Comparison of ENCODE assay signal across 8 cellular contexts in the genomic region with DNA sequence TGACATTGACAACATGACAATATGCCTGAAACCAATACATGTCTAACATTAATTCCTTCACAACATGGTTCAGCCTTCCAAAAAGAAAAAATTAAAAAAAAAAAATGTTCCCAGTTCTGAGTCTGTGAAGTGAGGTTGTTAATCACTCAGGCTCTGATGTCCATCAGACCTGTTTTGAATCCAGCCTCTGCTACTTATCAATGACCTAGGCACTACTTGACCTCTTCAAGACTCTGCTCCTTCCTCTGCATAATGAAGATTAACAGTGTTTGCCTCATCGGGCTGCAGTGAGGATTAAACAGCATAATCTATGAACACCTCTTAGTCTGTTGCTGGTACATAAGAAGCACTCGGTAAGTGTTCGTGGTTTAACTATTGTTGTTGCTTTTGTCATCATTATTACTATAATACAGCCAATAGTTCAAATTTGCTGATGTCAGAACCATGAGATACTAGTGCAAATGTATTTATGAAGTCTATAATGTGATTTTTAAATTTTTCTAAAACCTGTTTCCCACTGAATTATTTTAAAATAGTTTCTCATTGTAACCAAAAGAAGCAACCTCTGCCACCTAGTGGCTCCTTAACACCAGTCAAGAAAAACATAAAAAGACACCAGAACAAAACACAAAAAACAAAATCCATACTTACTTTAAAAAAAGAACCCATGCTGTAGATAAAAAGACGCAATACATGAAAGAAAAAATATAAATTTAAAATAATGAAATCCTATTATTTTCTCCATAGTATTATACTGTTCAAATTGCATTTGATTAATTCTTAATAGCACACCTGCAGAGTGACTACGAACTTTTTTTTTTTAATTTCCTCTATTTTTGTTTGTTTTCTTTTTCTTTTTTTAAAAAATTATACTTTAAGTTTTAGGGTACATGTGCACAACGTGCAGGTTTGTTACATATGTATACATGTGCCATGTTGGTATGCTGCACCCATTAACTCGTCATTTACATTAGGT. TPM values are rescaled to one million over a fixed set of nuclear protein-coding genes. Genes with fewer than 3 reads are reported as not detected.
DNase-seq lines count a peak whose midpoint lies in the region; ATAC-seq, FAIRE-seq and TF ChIP-seq lines count a peak whose summit lies in the region.

No MANE protein-coding gene starts in this region.

- no peaks in the 10 kb centered on the region for H3K36me3 ChIP-seq in osteoblast (ENCODE audit: insufficient read depth, low read length)

- no peak overlapping the region for H2AFZ ChIP-seq in osteoblast (ENCODE audit: low read length)

- peaks cover 4% of the 10 kb centered on the region for H3K4me1 ChIP-seq in osteoblast (ENCODE audit: insufficient read depth, low read length)

- no peak overlapping the region for H3K4me2 ChIP-seq in osteoblast (ENCODE audit: insufficient read depth, low read length)

- H4K20me1 ChIP-seq in osteoblast (ENCODE audit: insufficient read depth, low read length), result no peaks in the 10 kb centered on the region

- H3K27me3 ChIP-seq in osteoblast (ENCODE audit: insufficient read depth, low read length), result no peaks in the 10 kb centered on the region

- H3K27ac ChIP-seq in osteoblast (ENCODE audit: low read depth, low read length), result no peak overlapping the region

- TF ChIP-seq CTCF in osteoblast (IDR thresholded peaks at IDR 0.05; ENCODE audit: extremely low read depth, low read depth, low read length), result peak; percentile 68

- no peak overlapping the region for H3K4me3 ChIP-seq in osteoblast (ENCODE audit: insufficient read depth, low read length)

- no peaks in the 10 kb centered on the region for H3K9me3 ChIP-seq in osteoblast (ENCODE audit: low read depth, low read length)

- DNase-seq in NCI-H2081 (lab: John Stamatoyannopoulos, UW) (peak; percentile 31 to 53), NCI-H2081 treated with DMSO at 0.1 percent for 48 hours (lab: John Stamatoyannopoulos, UW) (no peak), NCI-H2196 treated with DMSO at 0.1 percent for 48 hours (lab: John Stamatoyannopoulos, UW; ENCODE audit: unreplicated experiment) (peak; percentile 21), osteoblast (ENCODE audit: insufficient read length, low spot score, missing footprints) (no peak), iPS-NIHi7 (ENCODE audit: extremely low spot score) (no peak)
- no peak for DNase-seq in stimulated activated CD4-positive, alpha-beta T cell treated with anti-CD3 and anti-CD28 coated beads, Interleukin-1b, Interleukin-23, amount 100 ng/mL, for 48 hours

- no peaks in the 10 kb centered on the region for H3K79me2 ChIP-seq in osteoblast (ENCODE audit: insufficient read depth, low read length)

- FAIRE-seq in colon (lab: Jason Lieb, UNC), result peak; percentile 10

- ATAC-seq in GM21360 (IDR thresholded peaks at IDR 0.05; ENCODE audit: unreplicated experiment), result no peak

RNA-seq across cellular contexts. Expression of gene TMX1, which starts 20.3 kb away (rescaled TPM):
- total RNA-seq in osteoblast, result 50.1 and 55.4 TPM in 2 replicates

Comparison
In these comparisons a context has a peak if more than half of its experiments do, and no peak if none do; other contexts are left out.
1. DNase-seq: peak in NCI-H2081 (2 of 2) and NCI-H2196 treated with DMSO at 0.1 percent for 48 hours (single experiment); none in NCI-H2081 treated with DMSO at 0.1 percent for 48 hours (single experiment), osteoblast (single experiment), iPS-NIHi7 (single experiment) and stimulated activated CD4-positive, alpha-beta T cell treated with anti-CD3 and anti-CD28 coated beads, Interleukin-1b, Interleukin-23, amount 100 ng/mL, for 48 hours (single experiment).